ENCODE assay signal across 20 cellular contexts in genomic region chr21:15842565-15842880, GRCh38.
"Had no signal": no experiment of that assay in that cellular context is flagged by ENCODE, and none has a peak within 500 bp of the region (broad histone marks: within the 10 kb centered on the region; RNA-seq: fewer than 3 reads in every experiment).

No MANE protein-coding gene starts in this region.

- H3K36me3 ChIP-seq: pancreas, prostate gland had no signal

- H3K27me3 ChIP-seq: esophagus squamous epithelium, pancreas, suprapubic skin, transverse colon had no signal

- H3K9me3 ChIP-seq: esophagus squamous epithelium, pancreas, prostate gland, suprapubic skin, transverse colon had no signal

- H3K4me1 ChIP-seq: pancreas, prostate gland, suprapubic skin had no signal

- DNase-seq: activated CD4-positive, alpha-beta T cell treated with anti-CD3 and anti-CD28 coated beads for 36 hours; activated CD4-positive, CD25-positive, alpha-beta regulatory T cell; activated CD8-positive, alpha-beta memory T cell treated with anti-CD3 and anti-CD28 coated beads, Interleukin-2, amount 10 ng/mL, durations not matched to agents 7 days and 5 days; activated CD8-positive, alpha-beta T cell treated with anti-CD3 and anti-CD28 coated beads, Interleukin-2, amount 10 ng/mL, durations not matched to agents 7 days and 5 days; activated naive CD8-positive, alpha-beta T cell treated with anti-CD3 and anti-CD28 coated beads, Interleukin-2, amount 50 U/mL, for 24 hours; activated T-cell treated with anti-CD3 and anti-CD28 coated beads, Interleukin-2, amount 50 U/mL, for 48 hours; caudate nucleus; esophagus squamous epithelium; left ventricle myocardium superior; midbrain; naive thymus-derived CD4-positive, alpha-beta T cell; nucleus accumbens; pancreas; retina; small intestine; stimulated activated naive CD4-positive, alpha-beta T cell; transverse colon had no signal

- H3K27ac ChIP-seq: esophagus squamous epithelium, pancreas, prostate gland, suprapubic skin, transverse colon had no signal

- H3K4me3 ChIP-seq: esophagus squamous epithelium, pancreas, prostate gland, suprapubic skin, transverse colon had no signal

- ATAC-seq: activated CD4-positive, alpha-beta T cell treated with anti-CD3 and anti-CD28 coated beads for 36 hours; activated CD8-positive, alpha-beta memory T cell treated with anti-CD3 and anti-CD28 coated beads, Interleukin-2, amount 10 ng/mL, durations not matched to agents 7 days and 5 days; activated CD8-positive, alpha-beta T cell treated with anti-CD3 and anti-CD28 coated beads, Interleukin-2, amount 10 ng/mL, durations not matched to agents 7 days and 5 days; activated naive CD8-positive, alpha-beta T cell treated with anti-CD3 and anti-CD28 coated beads, Interleukin-2, amount 50 U/mL, for 24 hours; left ventricle myocardium superior; naive thymus-derived CD4-positive, alpha-beta T cell; pancreas; sciatic nerve had no signal
